10 cellular contexts compared by ENCODE assay signal in the genomic region with DNA sequence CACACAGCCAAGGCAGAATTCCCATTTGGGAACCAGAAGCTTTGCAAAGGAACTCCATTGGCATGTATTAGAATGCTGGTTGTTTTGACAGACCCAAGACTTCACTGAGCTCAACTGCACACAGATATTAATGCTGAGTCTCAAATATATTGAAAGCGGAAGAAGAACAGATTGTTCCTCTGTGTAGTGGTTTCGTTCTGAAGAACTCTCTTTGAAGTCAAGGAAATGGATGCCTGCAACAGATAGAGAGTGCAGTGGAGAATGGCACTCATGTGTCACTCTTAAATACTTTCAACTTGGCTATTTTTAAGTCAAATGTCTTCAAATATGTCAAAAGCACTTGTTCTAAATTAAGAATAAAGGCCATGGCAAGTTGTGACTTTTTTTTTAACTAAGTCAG.
DNase-seq lines count a peak whose midpoint lies in the region; ATAC-seq and TF ChIP-seq lines count a peak whose summit lies in the region.
"Had no signal": no experiment of that assay in that cellular context is flagged by ENCODE, and none has a peak within 500 bp of the region (broad histone marks: within the 10 kb centered on the region; RNA-seq: fewer than 3 reads in every experiment).

No MANE protein-coding gene starts in this region.

- H2AK5ac ChIP-seq in neuronal stem cell (ENCODE audit: low read depth, low read length) = no peak overlapping the region

- no peaks in the 10 kb centered on the region for H3K79me1 ChIP-seq in neuronal stem cell (ENCODE audit: low read depth, low read length)

- no peaks in the 10 kb centered on the region for H4K20me1 ChIP-seq in OCI-LY3 (ENCODE audit: insufficient read depth, low read length)

- no peak overlapping the region for H3K27ac Mint-ChIP-seq in activated naive CD8-positive, alpha-beta T cell
- H3K27ac Mint-ChIP-seq in activated naive CD8-positive, alpha-beta T cell treated with anti-CD3 and anti-CD28 coated beads for 36 hours = no peak overlapping the region
- H3K27ac Mint-ChIP-seq in stimulated activated naive CD8-positive, alpha-beta T cell treated with anti-CD3 and anti-CD28 coated beads, Interleukin-15, amount 100 ng/mL, for 72 hours = no peak overlapping the region
- H3K27ac Mint-ChIP-seq in activated T-helper 2 cell treated with anti-CD3 and anti-CD28 coated beads, Interferon-gamma antibody, Interleukin-2, Interleukin-4, amounts not matched to agents 10 μg/mL and 5 μg/mL and 100 μg/mL, durations not matched to agents 14 hours and 24 hours and 36 hours = no peak overlapping the region
- H3K27ac Mint-ChIP-seq: dendritic cell treated with granulocyte-macrophage colony-stimulating factor and Interleukin-4, amounts not matched to agents 40 ng/mL and 50 ng/mL, for 4 days had no signal

- H2BK120ac ChIP-seq in neuronal stem cell (ENCODE audit: low read depth, low read length) = no peak overlapping the region

- H3K9ac ChIP-seq in OCI-LY3 (ENCODE audit: low read length) (no peak overlapping the region), neuronal stem cell (ENCODE audit: low read depth, low read length, poor library complexity) (no peak overlapping the region)

- ATAC-seq in HG02870 (IDR thresholded peaks at IDR 0.05; ENCODE audit: unreplicated experiment) = peak; percentile 100
- ATAC-seq in stimulated activated naive CD8-positive, alpha-beta T cell treated with anti-CD3 and anti-CD28 coated beads, Interleukin-15, amount 100 ng/mL, for 72 hours = peak; percentile 94

- no peak overlapping the region for H4K8ac ChIP-seq in neuronal stem cell (ENCODE audit: low read depth, low read length)

- peaks cover 19% of the 10 kb centered on the region for H3K9me3 Mint-ChIP-seq in activated naive CD8-positive, alpha-beta T cell (ENCODE audit: low read depth)
- H3K9me3 Mint-ChIP-seq in activated naive CD8-positive, alpha-beta T cell treated with anti-CD3 and anti-CD28 coated beads for 36 hours = peaks cover 12% of the 10 kb centered on the region
- H3K9me3 Mint-ChIP-seq in stimulated activated naive CD8-positive, alpha-beta T cell treated with anti-CD3 and anti-CD28 coated beads, Interleukin-15, amount 100 ng/mL, for 72 hours = peaks cover 23 to 31% of the 10 kb centered on the region in 2 donors
- H3K9me3 Mint-ChIP-seq in activated T-helper 2 cell treated with anti-CD3 and anti-CD28 coated beads, Interferon-gamma antibody, Interleukin-2, Interleukin-4, amounts not matched to agents 10 μg/mL and 5 μg/mL and 100 μg/mL, durations not matched to agents 14 hours and 24 hours and 36 hours = peaks cover 28% of the 10 kb centered on the region

- no peak for DNase-seq in activated naive CD8-positive, alpha-beta T cell treated with anti-CD3 and anti-CD28 coated beads for 36 hours
- peak in 1 of 2 donors; percentile 5 for DNase-seq in stimulated activated naive CD8-positive, alpha-beta T cell treated with anti-CD3 and anti-CD28 coated beads, Interleukin-15, amount 100 ng/mL, for 72 hours
- DNase-seq in NCI-H2171 treated with DMSO at 0.1 percent for 48 hours (lab: John Stamatoyannopoulos, UW) = no peak
- no peak for DNase-seq in neuronal stem cell (ENCODE audit: low spot score)
- DNase-seq in activated T-helper 2 cell treated with anti-CD3 and anti-CD28 coated beads, Interferon-gamma antibody, Interleukin-2, Interleukin-4, amounts not matched to agents 10 μg/mL and 5 μg/mL and 100 μg/mL, durations not matched to agents 14 hours and 24 hours and 36 hours (ENCODE audit: low spot score) = no peak
- DNase-seq: stimulated activated CD4-positive, alpha-beta T cell treated with anti-CD3 and anti-CD28 coated beads, Interleukin-2, amount 100 ng/mL, for 48 hours had no signal

- H2BK12ac ChIP-seq in neuronal stem cell (ENCODE audit: low read length) = no peak overlapping the region

- no peaks in the 10 kb centered on the region for H3K27me3 Mint-ChIP-seq in activated naive CD8-positive, alpha-beta T cell
- H3K27me3 Mint-ChIP-seq in activated naive CD8-positive, alpha-beta T cell treated with anti-CD3 and anti-CD28 coated beads for 36 hours = no peaks in the 10 kb centered on the region
- no peaks in the 10 kb centered on the region for H3K27me3 Mint-ChIP-seq in stimulated activated naive CD8-positive, alpha-beta T cell treated with anti-CD3 and anti-CD28 coated beads, Interleukin-15, amount 100 ng/mL, for 72 hours
- H3K27me3 Mint-ChIP-seq in activated T-helper 2 cell treated with anti-CD3 and anti-CD28 coated beads, Interferon-gamma antibody, Interleukin-2, Interleukin-4, amounts not matched to agents 10 μg/mL and 5 μg/mL and 100 μg/mL, durations not matched to agents 14 hours and 24 hours and 36 hours (ENCODE audit: low read depth) = no peaks in the 10 kb centered on the region
- H3K27me3 Mint-ChIP-seq: dendritic cell treated with granulocyte-macrophage colony-stimulating factor and Interleukin-4, amounts not matched to agents 40 ng/mL and 50 ng/mL, for 4 days had no signal

- no peak overlapping the region for H3K14ac ChIP-seq in neuronal stem cell (ENCODE audit: low read length)

- H3K36me3 ChIP-seq in OCI-LY3 (replicated peaks; ENCODE audit: low read depth, low read length) (no peaks in the 10 kb centered on the region), neuronal stem cell (replicated peaks in 1 of 2; ENCODE audit: control insufficient read depth in 2 of 2, insufficient read depth in 2 of 2, low read length in 2 of 2) (peaks cover 0 to 3% of the 10 kb centered on the region in 2 donors)

- H3K4me1 Mint-ChIP-seq in activated naive CD8-positive, alpha-beta T cell (ENCODE audit: low read depth) = peaks cover 31% of the 10 kb centered on the region
- peaks cover 21% of the 10 kb centered on the region for H3K4me1 Mint-ChIP-seq in activated naive CD8-positive, alpha-beta T cell treated with anti-CD3 and anti-CD28 coated beads for 36 hours
- peaks cover 23% of the 10 kb centered on the region for H3K4me1 Mint-ChIP-seq in stimulated activated naive CD8-positive, alpha-beta T cell treated with anti-CD3 and anti-CD28 coated beads, Interleukin-15, amount 100 ng/mL, for 72 hours
- H3K4me1 Mint-ChIP-seq in activated T-helper 2 cell treated with anti-CD3 and anti-CD28 coated beads, Interferon-gamma antibody, Interleukin-2, Interleukin-4, amounts not matched to agents 10 μg/mL and 5 μg/mL and 100 μg/mL, durations not matched to agents 14 hours and 24 hours and 36 hours (ENCODE audit: low read depth) = peaks cover 10% of the 10 kb centered on the region

- H2BK5ac ChIP-seq in neuronal stem cell (ENCODE audit: low read length) = no peak overlapping the region

- H3K9me3 ChIP-seq in OCI-LY3 (ENCODE audit: insufficient read depth, low read length) = no peaks in the 10 kb centered on the region
- H3K9me3 ChIP-seq in neuronal stem cell (replicated peaks in 1 of 2; ENCODE audit: control insufficient read depth in 2 of 2, insufficient read depth in 1 of 2, low read depth in 1 of 2, low read length in 2 of 2) = peaks cover 0 to 2% of the 10 kb centered on the region in 2 donors

- H3K18ac ChIP-seq in neuronal stem cell (ENCODE audit: low read length) = no peak overlapping the region

- intact Hi-C loops in activated T-helper 2 cell treated with anti-CD3 and anti-CD28 coated beads, Interferon-gamma antibody, Interleukin-2, Interleukin-4, amounts not matched to agents 10 μg/mL and 5 μg/mL and 100 μg/mL, durations not matched to agents 14 hours and 24 hours and 36 hours (cut with micrococcal nuclease) = no loop called here

- H3K23ac ChIP-seq in neuronal stem cell (ENCODE audit: low read depth, low read length, poor library complexity) = no peak overlapping the region

- H4K91ac ChIP-seq in neuronal stem cell (ENCODE audit: low read depth, low read length, poor library complexity) = no peak overlapping the region

- H3K4me3 ChIP-seq in OCI-LY3 (ENCODE audit: low read length) = peak overlapping the region; percentile 7; the same call in 1 of the 2 replicates
- no peak overlapping the region for H3K4me3 ChIP-seq in neuronal stem cell (ENCODE audit: low read length in 2 of 2)

- no peaks in the 10 kb centered on the region for H3K27me3 ChIP-seq in OCI-LY3 (ENCODE audit: low read depth, low read length)
- H3K27me3 ChIP-seq in neuronal stem cell (ENCODE audit: control insufficient read depth in 3 of 3, insufficient read depth in 3 of 3, low read depth in 1 of 3, low read length in 3 of 3) = no peaks in the 10 kb centered on the region

- H3K4me3 Mint-ChIP-seq in activated naive CD8-positive, alpha-beta T cell = peak overlapping the region; percentile 46
- H3K4me3 Mint-ChIP-seq in activated naive CD8-positive, alpha-beta T cell treated with anti-CD3 and anti-CD28 coated beads for 36 hours = no peak overlapping the region
- peak overlapping the region in 1 of 2 donors; percentile 49 for H3K4me3 Mint-ChIP-seq in stimulated activated naive CD8-positive, alpha-beta T cell treated with anti-CD3 and anti-CD28 coated beads, Interleukin-15, amount 100 ng/mL, for 72 hours
- H3K4me3 Mint-ChIP-seq in activated T-helper 2 cell treated with anti-CD3 and anti-CD28 coated beads, Interferon-gamma antibody, Interleukin-2, Interleukin-4, amounts not matched to agents 10 μg/mL and 5 μg/mL and 100 μg/mL, durations not matched to agents 14 hours and 24 hours and 36 hours (ENCODE audit: low read depth) = no peak overlapping the region
- H3K4me3 Mint-ChIP-seq: dendritic cell treated with granulocyte-macrophage colony-stimulating factor and Interleukin-4, amounts not matched to agents 40 ng/mL and 50 ng/mL, for 4 days had no signal

- H2AFZ ChIP-seq in OCI-LY3 (ENCODE audit: low read depth, low read length) = no peak overlapping the region
- H2AFZ ChIP-seq in neuronal stem cell (ENCODE audit: low read length) = no peak overlapping the region

- no peak overlapping the region for H3K4ac ChIP-seq in neuronal stem cell (ENCODE audit: low read length)

- H3K27ac ChIP-seq in OCI-LY3 (ENCODE audit: low read length) (peak overlapping the region; percentile 56), neuronal stem cell (replicated peaks; ENCODE audit: low read length) (no peak overlapping the region)

- peaks cover 26% of the 10 kb centered on the region for H3K36me3 Mint-ChIP-seq in activated naive CD8-positive, alpha-beta T cell
- peaks cover 34% of the 10 kb centered on the region for H3K36me3 Mint-ChIP-seq in activated naive CD8-positive, alpha-beta T cell treated with anti-CD3 and anti-CD28 coated beads for 36 hours
- peaks cover 18% of the 10 kb centered on the region for H3K36me3 Mint-ChIP-seq in activated T-helper 2 cell treated with anti-CD3 and anti-CD28 coated beads, Interferon-gamma antibody, Interleukin-2, Interleukin-4, amounts not matched to agents 10 μg/mL and 5 μg/mL and 100 μg/mL, durations not matched to agents 14 hours and 24 hours and 36 hours (ENCODE audit: low read depth)

- H3K4me2 ChIP-seq in OCI-LY3 (ENCODE audit: low read length) = peak overlapping the region; percentile 35
- H3K4me2 ChIP-seq in neuronal stem cell (ENCODE audit: insufficient read depth, low read length, poor library complexity, severe bottlenecking) = no peak overlapping the region

- H3K4me1 ChIP-seq in OCI-LY3 (ENCODE audit: low read length) (peaks cover 16% of the 10 kb centered on the region), neuronal stem cell (ENCODE audit: control insufficient read depth in 2 of 2, insufficient read depth in 1 of 2, low read depth in 1 of 2, low read length in 2 of 2) (no peaks in the 10 kb centered on the region)

- WGBS in neuronal stem cell (ENCODE audit: extremely low coverage in 2 of 2, insufficient read length in 2 of 2, insufficient replicate concordance in 1 of 2), 2 donors = no CpG with 5 or more reads among the region's 2 CpGs

- H2BK15ac ChIP-seq in neuronal stem cell (ENCODE audit: low read length) = no peak overlapping the region

- no peaks in the 10 kb centered on the region for H3K79me2 ChIP-seq in OCI-LY3 (ENCODE audit: low read length)

- TF ChIP-seq CTCF in OCI-LY3 (IDR thresholded peaks at IDR 0.05; ENCODE audit: low read depth, low read length) = no peak
